ENCODE assay signal across 19 cellular contexts in genomic region chr13:29301027-29301426, GRCh38.
DNase-seq lines count a peak whose midpoint lies in the region; ATAC-seq, FAIRE-seq and TF ChIP-seq lines count a peak whose summit lies in the region.
"Had no signal": no experiment of that assay in that cellular context is flagged by ENCODE, and none has a peak within 500 bp of the region (broad histone marks: within the 10 kb centered on the region; RNA-seq: fewer than 3 reads in every experiment).

No MANE protein-coding gene starts in this region.

- H3K9me3 Mint-ChIP-seq in H9 = peaks cover 26 to 33% of the 10 kb centered on the region in 2 experiments

- H3K79me2 ChIP-seq in H9 (ENCODE audit: insufficient read depth, low read length) = no peaks in the 10 kb centered on the region
- no peaks in the 10 kb centered on the region for H3K79me2 ChIP-seq in H1 (ENCODE audit: control insufficient read depth in 1 of 2, insufficient read depth in 2 of 2, low read length in 2 of 2)

- H4K91ac ChIP-seq in H9 (ENCODE audit: insufficient read length, low read depth, low read length) (no peak overlapping the region), H1 (replicated peaks; ENCODE audit: insufficient read length, low read length) (no peak overlapping the region)

- TF ChIP-seq CTCF in A549 (IDR thresholded peaks at IDR 0.05) (no peak), H9 (conservative IDR thresholded peaks at IDR 0.05) (no peak), H1 (IDR thresholded peaks at IDR 0.05; ENCODE audit: control extremely low read depth in 1 of 3, insufficient read depth in 1 of 3, low read depth in 1 of 3, low read length in 3 of 3) (no peak)

- H4K5ac ChIP-seq in H9 (ENCODE audit: insufficient read length, low read depth, low read length) = no peak overlapping the region
- H4K5ac ChIP-seq in H1 (ENCODE audit: insufficient read length, low read depth, low read length) = no peak overlapping the region

- no peak overlapping the region for H2BK5ac ChIP-seq in H9 (ENCODE audit: insufficient read length, low read length)
- H2BK5ac ChIP-seq in H1 (ENCODE audit: low read depth, low read length) = no peak overlapping the region

- H3K9me3 ChIP-seq in A549 (no peaks in the 10 kb centered on the region), H9 (ENCODE audit: control insufficient read depth, low read depth, low read length) (no peaks in the 10 kb centered on the region), H1 (ENCODE audit: insufficient read depth in 2 of 2, low read depth in 1 of 2, low read length in 1 of 2) (peaks cover 10% of the 10 kb centered on the region in 2 experiments)
- H3K9me3 ChIP-seq: HAP-1 had no signal

- H2BK20ac ChIP-seq in H9 (ENCODE audit: low read depth, low read length, poor library complexity, severe bottlenecking) = no peak overlapping the region
- H2BK20ac ChIP-seq in H1 (ENCODE audit: low read length) = no peak overlapping the region

- H3K36me3 Mint-ChIP-seq in H9 (ENCODE audit: insufficient read depth in 1 of 3, low read depth in 3 of 3) = peaks cover 18 to 24% (median 20%) of the 10 kb centered on the region in 3 experiments

- DNase-seq in A549 (ENCODE audit: low read depth in 1 of 2, low spot score in 1 of 2) = no peak
- peak; percentile 34 for DNase-seq in H9
- peak; percentile 15 to 52 for DNase-seq in H1 (ENCODE audit: low read depth in 1 of 2, low spot score in 2 of 2)
- peak; percentile 31 for DNase-seq in iPS-NIHi7 (ENCODE audit: extremely low spot score)
- no peak for DNase-seq in ACHN
- no peak for DNase-seq in stimulated activated naive CD8-positive, alpha-beta T cell treated with anti-CD3 and anti-CD28 coated beads, Interleukin-15, Interleukin-2, amounts not matched to agents 100 U/mL and 50 U/mL, for 24 hours
- DNase-seq in HCEC 1CT = no peak
- DNase-seq: 8988T; Caco-2; CD4-positive, alpha-beta T cell; GM23248; IMR-90; KBM-7 had no signal

- peaks cover 9 to 27% of the 10 kb centered on the region in 2 experiments; a peak in 3 of 4 replicates for H3K4me1 Mint-ChIP-seq in H9

- H3K4me1 ChIP-seq in A549 = no peaks in the 10 kb centered on the region
- H3K4me1 ChIP-seq in H9 (ENCODE audit: insufficient read depth, low read length) = no peaks in the 10 kb centered on the region
- peaks cover 0 to 7% (median 1%) of the 10 kb centered on the region in 4 experiments; a peak in 4 of 7 replicates for H3K4me1 ChIP-seq in H1 (replicated peaks in 1 of 4; ENCODE audit: control insufficient read depth in 3 of 4, insufficient read depth in 4 of 4, low read length in 3 of 4)
- H3K4me1 ChIP-seq: Caco-2, HAP-1 had no signal

- CTCF ChIA-PET in A549 (lab: Yijun Ruan, JAX) (no interaction called here), H1 (lab: Charles Lee; ENCODE audit: partially characterized antibody) (interaction anchor here (0.7 to 0.9 kb wide), 2 partner anchors 16 to 19 kb away, joined by 3 read pairs; no protein-coding TSS in a partner anchor)

- no peak for TF ChIP-seq RAD21 in A549 (conservative IDR thresholded peaks at IDR 0.05 in 1 of 2, IDR thresholded peaks at IDR 0.05 in 1 of 2)
- 0 out of 4 replicates have a peak, but pooled peaks of 1 of the 2 experiments have one; percentile 8 for TF ChIP-seq RAD21 in H1 (IDR thresholded peaks at IDR 0.05 in 1 of 2, conservative IDR thresholded peaks at IDR 0.05 in 1 of 2; ENCODE audit: low read depth in 2 of 2, low read length in 2 of 2)

- in situ Hi-C loops in ACHN (cut with HindIII; ENCODE audit: low pct_ligation_motif_present, low pct_unique_long_range_greater_than_20kb, low sequenced_read_pairs) = no loop called here

- H3K4ac ChIP-seq in H9 (ENCODE audit: low read depth, low read length) (no peak overlapping the region), H1 (replicated peaks; ENCODE audit: insufficient read length, low read depth, low read length) (no peak overlapping the region)

- no peaks in the 10 kb centered on the region for H3K79me1 ChIP-seq in H9 (ENCODE audit: insufficient read depth, low read depth, low read length, poor library complexity, severe bottlenecking)
- H3K79me1 ChIP-seq in H1 (ENCODE audit: low read depth, low read length) = no peaks in the 10 kb centered on the region

- no peak for ATAC-seq in A549
- ATAC-seq in stimulated activated naive CD8-positive, alpha-beta T cell treated with anti-CD3 and anti-CD28 coated beads, Interleukin-15, Interleukin-2, amounts not matched to agents 100 U/mL and 50 U/mL, for 24 hours = no peak

- POLR2A ChIA-PET in A549 (lab: Yijun Ruan, JAX) (no interaction called here), H1 (lab: Charles Lee; ENCODE audit: partially characterized antibody) (no interaction called here)

- no peak overlapping the region for H3K27ac ChIP-seq in A549
- H3K27ac ChIP-seq in H9 (ENCODE audit: insufficient read length, low read depth, low read length) = no peak overlapping the region
- H3K27ac ChIP-seq in H1 (ENCODE audit: low read depth, low read length) = no peak overlapping the region
- H3K27ac ChIP-seq: C4-2B, GM23248 had no signal

- no peak for FAIRE-seq in A549 (lab: Jason Lieb, UNC)
- FAIRE-seq in H1 (lab: Jason Lieb, UNC) = peak; percentile 13
- FAIRE-seq: D721Med, G401.6, GM12891, GM19239 had no signal

- no peaks in the 10 kb centered on the region for H3K27me3 ChIP-seq in H9 (ENCODE audit: insufficient read depth, low read length)
- no peaks in the 10 kb centered on the region for H3K27me3 ChIP-seq in H1 (replicated peaks in 1 of 4; ENCODE audit: control insufficient read depth in 3 of 4, extremely low read depth in 1 of 4, insufficient read depth in 3 of 4, low read length in 3 of 4)

- H3K4me3 ChIP-seq in A549 = no peak overlapping the region
- H3K4me3 ChIP-seq in H1 (ENCODE audit: extremely low read depth in 1 of 4, insufficient read depth in 2 of 4, low read depth in 3 of 4, low read length in 4 of 4) = peak overlapping the region in 1 of 4 experiments; percentile 16; a peak in 1 of 8 replicates
- H3K4me3 ChIP-seq: GM23248, HAP-1 had no signal

- no peak overlapping the region for H3K14ac ChIP-seq in H9 (ENCODE audit: insufficient read depth, low read length)
- no peak overlapping the region for H3K14ac ChIP-seq in H1 (ENCODE audit: insufficient read length)

- TF ChIP-seq POLR2A in A549 (IDR thresholded peaks at IDR 0.05; ENCODE audit: low read length) = no peak
- no peak for TF ChIP-seq POLR2A in H1 (IDR thresholded peaks at IDR 0.05; ENCODE audit: control extremely low read depth in 1 of 2, low read depth in 2 of 2, low read length in 2 of 2)

- TF ChIP-seq EP300 in A549 (IDR thresholded peaks at IDR 0.05) (no peak), H1 (IDR thresholded peaks at IDR 0.05; ENCODE audit: borderline replicate concordance in 1 of 2, low read depth in 2 of 2, low read length in 2 of 2) (no peak)

- H3K18ac ChIP-seq in H9 (ENCODE audit: insufficient read length, low read depth, low read length) = no peak overlapping the region
- no peak overlapping the region for H3K18ac ChIP-seq in H1 (ENCODE audit: extremely low read depth, low read length)

- H3K9ac ChIP-seq in H9 (ENCODE audit: extremely low read depth, insufficient read length, low read length) (no peak overlapping the region), H1 (replicated peaks in 1 of 4; ENCODE audit: extremely low read depth in 1 of 4, low read depth in 3 of 4, low read length in 3 of 4) (no peak overlapping the region)
- H3K9ac ChIP-seq: GM23248 had no signal

- H4K8ac ChIP-seq in H9 (replicated peaks; ENCODE audit: insufficient read length, low read depth, low read length) (no peak overlapping the region), H1 (ENCODE audit: extremely low read depth, insufficient read depth, low read length) (no peak overlapping the region)

- H3K56ac ChIP-seq in H9 (ENCODE audit: insufficient read length, low read depth, low read length) = no peak overlapping the region
- H3K56ac ChIP-seq in H1 (replicated peaks; ENCODE audit: insufficient read length, low read depth, low read length) = no peak overlapping the region

- no peak overlapping the region for H2AFZ ChIP-seq in H9 (ENCODE audit: low read length)
- H2AFZ ChIP-seq in H1 (ENCODE audit: low read length) = no peak overlapping the region
- H2AFZ ChIP-seq: GM23248 had no signal

- H3K27ac Mint-ChIP-seq in H9 = peak overlapping the region in 1 of 3 experiments; percentile 62; a peak in 1 of 7 replicates
- H3K27ac Mint-ChIP-seq: CD4-positive, alpha-beta T cell had no signal

- H2BK15ac ChIP-seq in H9 (ENCODE audit: low read depth, low read length) (no peak overlapping the region), H1 (ENCODE audit: low read length) (no peak overlapping the region)

- no peaks in the 10 kb centered on the region for H3K23me2 ChIP-seq in H9 (ENCODE audit: insufficient read length, low read depth, low read length, poor library complexity, severe bottlenecking)
- no peaks in the 10 kb centered on the region for H3K23me2 ChIP-seq in H1 (ENCODE audit: low read depth, low read length)

- H3T11ph ChIP-seq in H9 (ENCODE audit: low read length) = no peak overlapping the region

- H3K4me2 ChIP-seq in A549 (no peak overlapping the region), H9 (ENCODE audit: insufficient read depth, insufficient read length, low read length) (no peak overlapping the region), H1 (ENCODE audit: insufficient read depth in 1 of 2, low read depth in 2 of 2, low read length in 2 of 2) (peak overlapping the region in 1 of 2 experiments; percentile 4; a peak in 1 of 4 replicates)

- 0% methylated on average over 1 of the region's 1 CpG for WGBS in A549 (ENCODE audit: missing lambda C conversion rate)
- WGBS in H9 (ENCODE audit: extremely low coverage, insufficient read length, low lambda C conversion rate) = no CpG with 5 or more reads among the region's 1 CpG
- 54% methylated on average over 1 of the region's 1 CpG; no CpG with 5 or more reads in 1 of the 2 experiments for WGBS in H1 (ENCODE audit: extremely low coverage in 1 of 2, insufficient coverage in 1 of 2, insufficient read length in 1 of 2, insufficient replicate concordance in 2 of 2, low coverage in 1 of 2, low lambda C conversion rate in 2 of 2, missing lambda C conversion rate in 1 of 2), 2 experiments

- H3K4me3 Mint-ChIP-seq in H9 = no peak overlapping the region
- H3K4me3 Mint-ChIP-seq: CD4-positive, alpha-beta T cell had no signal

- H2BK120ac ChIP-seq in H9 (ENCODE audit: low read depth, low read length, poor library complexity, severe bottlenecking) (no peak overlapping the region), H1 (replicated peaks; ENCODE audit: low read depth, low read length) (no peak overlapping the region)

- no peaks in the 10 kb centered on the region for H4K20me1 ChIP-seq in H9 (ENCODE audit: control insufficient read depth, insufficient read depth, insufficient read length)
- no peaks in the 10 kb centered on the region for H4K20me1 ChIP-seq in H1 (replicated peaks in 1 of 2; ENCODE audit: control insufficient read depth in 1 of 2, insufficient read depth in 2 of 2, low read length in 2 of 2)

- H3K27me3 Mint-ChIP-seq in H9 (ENCODE audit: low read depth) = no peaks in the 10 kb centered on the region; the same call in 1 of the 2 replicates

- H3K23ac ChIP-seq in H9 (ENCODE audit: insufficient read length, low read depth, low read length) = no peak overlapping the region
- H3K23ac ChIP-seq in H1 (ENCODE audit: insufficient read length) = no peak overlapping the region

- no peak overlapping the region for H2AK5ac ChIP-seq in H9 (ENCODE audit: insufficient read length, low read length)
- H2AK5ac ChIP-seq in H1 (ENCODE audit: low read depth, low read length) = no peak overlapping the region

- H2BK12ac ChIP-seq in H9 (ENCODE audit: insufficient read length, low read depth, low read length) = no peak overlapping the region
- no peak overlapping the region for H2BK12ac ChIP-seq in H1 (ENCODE audit: low read depth, low read length)

- no peaks in the 10 kb centered on the region for H3K36me3 ChIP-seq in H1 (ENCODE audit: control insufficient read depth in 2 of 4, insufficient read depth in 4 of 4, low read length in 3 of 4)
- H3K36me3 ChIP-seq: HAP-1 had no signal

Comparison
In these comparisons a context has a peak if more than half of its experiments do, and no peak if none do; other contexts are left out.
1. DNase-seq: peak in H9 (single experiment), H1 (2 of 2) and iPS-NIHi7 (single experiment); none in A549 (0 of 2), ACHN (single experiment), stimulated activated naive CD8-positive, alpha-beta T cell treated with anti-CD3 and anti-CD28 coated beads, Interleukin-15, Interleukin-2, amounts not matched to agents 100 U/mL and 50 U/mL, for 24 hours (single experiment) and HCEC 1CT (single experiment).
2. Of the 18 proteins assayed by ChIP-seq in both H1 and A549: peak only in H1: none; only in A549: MAFK; in both: none; in neither: 15; mixed calls (peak in some experiments, not most) for 2.